In the genomic region with DNA sequence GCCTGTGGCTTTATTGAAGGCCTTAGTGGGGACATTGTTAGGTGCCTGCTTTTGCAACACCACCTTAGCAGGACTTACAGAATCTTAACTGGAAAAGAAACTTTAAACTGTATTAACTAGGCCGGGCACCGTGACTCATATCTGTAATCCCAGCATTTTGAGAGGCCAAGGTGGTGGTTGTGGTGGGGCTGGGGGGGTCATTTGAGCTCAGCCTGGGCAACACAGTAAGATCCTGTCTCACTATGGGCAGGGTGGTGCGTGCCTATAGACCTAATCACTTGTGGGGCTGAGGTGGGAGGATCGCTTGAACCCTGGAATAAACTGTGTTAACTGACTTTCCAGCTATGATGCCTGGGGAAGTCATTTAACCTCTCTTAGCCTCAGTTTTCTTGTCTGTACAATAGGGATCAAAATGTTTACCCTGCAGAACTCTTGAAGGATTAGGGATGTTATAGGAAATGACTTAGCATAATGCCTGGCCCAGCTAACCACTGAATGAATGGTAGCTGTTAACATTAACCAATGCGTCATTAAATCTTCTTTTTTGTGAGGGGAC, we compare ENCODE assay signal across 12 cellular contexts. TPM values are rescaled to one million over a fixed set of nuclear protein-coding genes. Genes with fewer than 3 reads are reported as not detected.
DNase-seq lines count a peak whose midpoint lies in the region; ATAC-seq and TF ChIP-seq lines count a peak whose summit lies in the region.
"Had no signal": no experiment of that assay in that cellular context is flagged by ENCODE, and none has a peak within 500 bp of the region (broad histone marks: within the 10 kb centered on the region; RNA-seq: fewer than 3 reads in every experiment).

No MANE protein-coding gene starts in this region.

- no peak for DNase-seq in natural killer cell treated with Interleukin-12 subunit alpha and Interleukin-12 subunit beta and Interleukin-15 and Interleukin-18, amount 100 ng/mL, for 72 hours (ENCODE audit: low spot score)
- DNase-seq in natural killer cell = no peak
- DNase-seq in Peyer's patch = no peak
- DNase-seq in glutamatergic neuron = no peak
- DNase-seq in NCI-H2196 treated with DMSO at 0.1 percent for 48 hours (lab: John Stamatoyannopoulos, UW; ENCODE audit: unreplicated experiment) = no peak
- DNase-seq in H7 = no peak
- DNase-seq in stimulated activated CD4-positive, alpha-beta T cell treated with anti-CD3 and anti-CD28 coated beads, Interleukin-4, amount 100 ng/mL, for 1 hour = no peak
- DNase-seq: activated CD4-positive, alpha-beta T cell treated with anti-CD3 and anti-CD28 coated beads, Interleukin-2, amount 10 ng/mL, durations not matched to agents 7 days and 5 days; CD4-positive, alpha-beta memory T cell; NCI-H1930 had no signal

- H3K36me3 ChIP-seq in Peyer's patch (no peaks in the 10 kb centered on the region), H7 (replicated peaks; ENCODE audit: control insufficient read depth, insufficient read depth, low read length) (no peaks in the 10 kb centered on the region)

- intact Hi-C loops in natural killer cell (cut with micrococcal nuclease) = no loop called here

- H3K27ac Mint-ChIP-seq in natural killer cell treated with Interleukin-12 subunit alpha and Interleukin-12 subunit beta and Interleukin-15 and Interleukin-18, amount 100 ng/mL, for 72 hours = no peak overlapping the region
- no peak overlapping the region for H3K27ac Mint-ChIP-seq in natural killer cell
- peak overlapping the region; percentile 88 for H3K27ac Mint-ChIP-seq in glutamatergic neuron (ENCODE audit: unreplicated experiment)
- H3K27ac Mint-ChIP-seq: CD4-positive, alpha-beta memory T cell had no signal

- peak overlapping the region; percentile 13 to 76 (median 49) for H3K27ac ChIP-seq in Peyer's patch

- TF ChIP-seq CTCF in natural killer cell (IDR thresholded peaks at IDR 0.05) (no peak), Peyer's patch (IDR thresholded peaks at IDR 0.05) (no peak), glutamatergic neuron (IDR thresholded peaks at IDR 0.05; ENCODE audit: partially characterized antibody, unreplicated experiment) (no peak)

- H3K9me3 ChIP-seq in Peyer's patch = no peaks in the 10 kb centered on the region

- H3K27me3 Mint-ChIP-seq in natural killer cell treated with Interleukin-12 subunit alpha and Interleukin-12 subunit beta and Interleukin-15 and Interleukin-18, amount 100 ng/mL, for 72 hours = peaks cover 0 to 10% of the 10 kb centered on the region in 2 donors
- H3K27me3 Mint-ChIP-seq in natural killer cell (ENCODE audit: low read depth in 2 of 2) (peaks cover 0 to 5% of the 10 kb centered on the region in 2 donors), glutamatergic neuron (ENCODE audit: unreplicated experiment) (peaks cover 14% of the 10 kb centered on the region)

- no peak overlapping the region for H3K4me3 Mint-ChIP-seq in natural killer cell treated with Interleukin-12 subunit alpha and Interleukin-12 subunit beta and Interleukin-15 and Interleukin-18, amount 100 ng/mL, for 72 hours
- H3K4me3 Mint-ChIP-seq in natural killer cell (no peak overlapping the region), glutamatergic neuron (ENCODE audit: unreplicated experiment) (no peak overlapping the region)
- H3K4me3 Mint-ChIP-seq: activated CD4-positive, alpha-beta T cell treated with anti-CD3 and anti-CD28 coated beads, Interleukin-2, amount 10 ng/mL, durations not matched to agents 7 days and 5 days; CD4-positive, alpha-beta memory T cell had no signal

- H3K9me3 Mint-ChIP-seq in natural killer cell treated with Interleukin-12 subunit alpha and Interleukin-12 subunit beta and Interleukin-15 and Interleukin-18, amount 100 ng/mL, for 72 hours = no peaks in the 10 kb centered on the region
- H3K9me3 Mint-ChIP-seq in natural killer cell (no peaks in the 10 kb centered on the region), glutamatergic neuron (ENCODE audit: unreplicated experiment) (peaks cover 13% of the 10 kb centered on the region)
- H3K9me3 Mint-ChIP-seq: activated CD4-positive, alpha-beta T cell treated with anti-CD3 and anti-CD28 coated beads, Interleukin-2, amount 10 ng/mL, durations not matched to agents 7 days and 5 days; CD4-positive, alpha-beta memory T cell had no signal

- peaks cover 0 to 26% (median 19%) of the 10 kb centered on the region in 4 donors for H3K4me1 ChIP-seq in Peyer's patch

- no peak for TF ChIP-seq POLR2A in Peyer's patch (IDR thresholded peaks at IDR 0.05)

- H3K4me3 ChIP-seq in Peyer's patch (no peak overlapping the region), H7 (ENCODE audit: insufficient read depth, low read depth, low read length) (no peak overlapping the region)
- H3K4me3 ChIP-seq: smooth muscle cell had no signal

- peaks cover 27 to 34% of the 10 kb centered on the region in 2 donors for H3K4me1 Mint-ChIP-seq in natural killer cell treated with Interleukin-12 subunit alpha and Interleukin-12 subunit beta and Interleukin-15 and Interleukin-18, amount 100 ng/mL, for 72 hours (ENCODE audit: low read depth in 2 of 2)
- H3K4me1 Mint-ChIP-seq in natural killer cell (peaks cover 15 to 16% of the 10 kb centered on the region in 2 donors), glutamatergic neuron (ENCODE audit: low read depth, unreplicated experiment) (peaks cover 32% of the 10 kb centered on the region)
- H3K4me1 Mint-ChIP-seq: CD4-positive, alpha-beta memory T cell had no signal

- no peaks in the 10 kb centered on the region for H3K36me3 Mint-ChIP-seq in natural killer cell treated with Interleukin-12 subunit alpha and Interleukin-12 subunit beta and Interleukin-15 and Interleukin-18, amount 100 ng/mL, for 72 hours
- H3K36me3 Mint-ChIP-seq in natural killer cell = no peaks in the 10 kb centered on the region
- no peaks in the 10 kb centered on the region for H3K36me3 Mint-ChIP-seq in glutamatergic neuron (ENCODE audit: unreplicated experiment)
- H3K36me3 Mint-ChIP-seq: CD4-positive, alpha-beta memory T cell had no signal

- no peaks in the 10 kb centered on the region for H3K27me3 ChIP-seq in Peyer's patch
- H3K27me3 ChIP-seq in H7 (ENCODE audit: control insufficient read depth, insufficient read depth, low read length) = peaks cover 2% of the 10 kb centered on the region

- ATAC-seq in natural killer cell treated with Interleukin-12 subunit alpha and Interleukin-12 subunit beta and Interleukin-15 and Interleukin-18, amount 100 ng/mL, for 72 hours = peak; percentile 76 to 80
- ATAC-seq in natural killer cell (no peak), GM19467 (IDR thresholded peaks at IDR 0.05; ENCODE audit: unreplicated experiment) (no peak)

RNA-seq across cellular contexts. Expression of gene IER5, which starts 39.5 kb away (rescaled TPM):
- total RNA-seq in natural killer cell treated with Interleukin-12 subunit alpha and Interleukin-12 subunit beta and Interleukin-15 and Interleukin-18, amount 100 ng/mL, for 72 hours = 10 to 100 TPM; 57.1 to 91.7 TPM
- 100 to 1,000 TPM; 118 to 164 (median 150) TPM for total RNA-seq in natural killer cell
- total RNA-seq in Peyer's patch = 10 to 100 TPM in 1 of 4 donors, 1 to 10 TPM in 3; 6.3 to 10.7 (median 8.2) TPM
- total RNA-seq in glutamatergic neuron (ENCODE audit: unreplicated experiment) = 8.8 TPM
- total RNA-seq in H7 (2014; rRNA removed; shearing (Covaris generic)) = 18.0 and 18.8 TPM in 2 replicates

Comparison
In these comparisons a context has a peak if more than half of its experiments do, and no peak if none do; other contexts are left out.
1. ATAC-seq: peak in natural killer cell treated with Interleukin-12 subunit alpha and Interleukin-12 subunit beta and Interleukin-15 and Interleukin-18, amount 100 ng/mL, for 72 hours (2 of 2); none in natural killer cell (0 of 3) and GM19467 (single experiment).